ENCODE assay signal across 17 cellular contexts in the genomic region with DNA sequence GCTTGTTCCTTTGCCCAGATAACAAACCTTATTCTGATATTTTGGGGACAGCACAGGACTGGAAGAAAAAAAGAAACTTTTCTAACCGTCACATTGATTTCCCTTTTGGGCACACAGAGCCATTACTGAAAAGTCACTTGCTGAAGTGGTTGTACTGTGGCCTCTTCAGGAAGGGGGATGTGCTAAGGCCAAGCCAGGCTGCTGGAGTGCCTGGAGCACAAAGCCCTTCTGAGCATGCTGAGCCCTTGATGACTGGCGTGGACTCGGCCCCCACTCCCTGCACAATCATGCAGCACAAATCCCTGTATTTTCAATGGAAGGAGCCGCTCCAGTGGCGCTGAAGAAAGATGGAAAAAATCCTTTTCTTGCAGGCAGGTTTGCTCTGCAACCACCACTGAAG.
"Had no signal": no experiment of that assay in that cellular context is flagged by ENCODE, and none has a peak within 500 bp of the region (broad histone marks: within the 10 kb centered on the region; RNA-seq: fewer than 3 reads in every experiment).

No MANE protein-coding gene starts in this region.

- ATAC-seq: activated CD8-positive, alpha-beta T cell treated with anti-CD3 and anti-CD28 coated beads, Interleukin-2, amount 10 ng/mL, durations not matched to agents 7 days and 5 days; SK-N-SH treated with all-trans-retinoic acid at 6 μM for 48 hours; stimulated activated effector memory CD8-positive, alpha-beta T cell treated with anti-CD3 and anti-CD28 coated beads, Interleukin-12 subunit alpha, Interleukin-12 subunit beta, amount 100 ng/mL, for 72 hours had no signal

- DNase-seq: activated CD4-positive, alpha-beta T cell treated with anti-CD3 and anti-CD28 coated beads, Interleukin-2, amount 10 ng/mL, durations not matched to agents 24 days and 14 days; activated CD8-positive, alpha-beta T cell treated with anti-CD3 and anti-CD28 coated beads, Interleukin-2, amount 10 ng/mL, durations not matched to agents 7 days and 5 days; activated naive CD4-positive, alpha-beta T cell treated with Interleukin-2 at 50 U/mL for 16 hours; activated naive CD8-positive, alpha-beta T cell treated with anti-CD3 and anti-CD28 coated beads, Interleukin-2, amount 10 ng/mL, durations not matched to agents 7 days and 5 days; activated T-cell treated with anti-CD3 and anti-CD28 coated beads, Interleukin-2, amount 50 U/mL, for 24 hours; aorta; cerebellar nuclear complex; effector memory CD4-positive, alpha-beta T cell; islet precursor cell; ovary; sigmoid colon; stimulated activated CD4-positive, alpha-beta T cell treated with anti-CD3 and anti-CD28 coated beads, Interleukin-4, amount 100 ng/mL, for 24 hours; T-helper 1 cell; T-helper 9 cell; uterus had no signal
